Comparison of ENCODE assay signal across 11 cellular contexts in the genomic region with DNA sequence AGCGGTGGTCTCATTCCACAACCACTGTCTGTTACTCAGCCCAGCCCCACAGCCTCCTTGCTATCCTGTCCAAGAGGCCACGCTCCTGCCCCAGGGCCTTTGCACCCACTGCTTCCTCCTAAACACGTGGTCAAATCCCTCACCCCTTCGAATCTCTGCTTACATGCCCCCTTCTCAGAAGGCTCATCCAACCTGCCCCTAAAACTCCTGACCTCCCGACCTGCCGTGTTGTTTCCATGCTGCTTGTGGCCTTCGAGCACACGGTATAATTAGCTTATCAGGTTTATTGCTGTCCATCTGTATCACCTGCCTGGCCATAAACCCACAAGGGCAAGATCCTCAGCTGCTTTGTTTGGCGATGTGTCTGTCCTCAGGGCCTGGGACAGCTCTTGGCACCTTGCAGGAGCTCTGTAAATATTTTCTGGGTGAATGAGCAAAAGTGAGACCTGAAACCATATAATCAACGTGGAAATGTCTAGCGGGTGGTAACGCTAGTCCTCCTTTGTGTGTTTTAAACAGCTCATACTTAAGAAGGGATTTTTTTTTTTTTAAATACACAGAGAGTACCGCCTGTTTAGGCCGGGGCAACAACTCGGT. TPM values are rescaled to one million over a fixed set of nuclear protein-coding genes. Genes with fewer than 3 reads are reported as not detected.
DNase-seq lines count a peak whose midpoint lies in the region; ATAC-seq, FAIRE-seq and TF ChIP-seq lines count a peak whose summit lies in the region.
"Had no signal": no experiment of that assay in that cellular context is flagged by ENCODE, and none has a peak within 500 bp of the region (broad histone marks: within the 10 kb centered on the region; RNA-seq: fewer than 3 reads in every experiment).

No MANE protein-coding gene starts in this region.

- POLR2A ChIA-PET in WTC11 (lab: Charles Lee): no interaction called here

- H3K9me3 Mint-ChIP-seq in WTC11: peaks cover 11% of the 10 kb centered on the region

- no peak overlapping the region for H3K4me3 Mint-ChIP-seq in WTC11
- H3K4me3 Mint-ChIP-seq: brain, H9 had no signal

- CTCF ChIA-PET in WTC11 (lab: Charles Lee): interaction anchor here (1.0 to 1.5 kb wide), 3 partner anchors 26 to 79 kb away, joined by 4 to 7 read pairs (median 5); no protein-coding TSS in a partner anchor

- no peaks in the 10 kb centered on the region for H3K36me3 ChIP-seq in small intestine (ENCODE audit: control insufficient read depth in 2 of 2, insufficient read depth in 2 of 2, low read length in 2 of 2)
- H3K36me3 ChIP-seq: suprapubic skin had no signal

- in situ Hi-C loops in ACHN (cut with HindIII; ENCODE audit: low pct_ligation_motif_present, low pct_unique_long_range_greater_than_20kb, low sequenced_read_pairs): no loop called here

- ATAC-seq in GM19025 (IDR thresholded peaks at IDR 0.05; ENCODE audit: low read depth, unreplicated experiment): peak; percentile 73
- ATAC-seq in HG03378 (IDR thresholded peaks at IDR 0.05; ENCODE audit: unreplicated experiment): peak; percentile 74
- no peak for ATAC-seq in WTC11
- no peak for ATAC-seq in HG03039 (IDR thresholded peaks at IDR 0.05; ENCODE audit: unreplicated experiment)

- no peaks in the 10 kb centered on the region for H3K9me3 ChIP-seq in small intestine (ENCODE audit: control insufficient read depth, low read depth)
- H3K9me3 ChIP-seq: suprapubic skin had no signal

- FAIRE-seq in small intestine (lab: Jason Lieb, UNC): no peak
- FAIRE-seq: G401.6 had no signal

- H3K36me3 Mint-ChIP-seq in WTC11: peaks cover 9% of the 10 kb centered on the region; the same call in 1 of the 2 replicates

- WGBS in small intestine, 3 donors: 37 to 65% (median 46%) methylated on average over 15 of the region's 15 CpGs

- DNase-seq in WTC11 (ENCODE audit: low spot score) (no peak), small intestine (peak; percentile 81), ACHN (no peak), HCEC 1CT (no peak)
- DNase-seq: H9 had no signal

- no peak overlapping the region for H3K4me3 ChIP-seq in small intestine (ENCODE audit: low read depth in 1 of 2, low read length in 2 of 2)
- H3K4me3 ChIP-seq: suprapubic skin had no signal

- no peaks in the 10 kb centered on the region for H3K27me3 Mint-ChIP-seq in WTC11 (ENCODE audit: low read depth)
- H3K27me3 Mint-ChIP-seq: brain had no signal

- H3K4me1 ChIP-seq in small intestine (ENCODE audit: control insufficient read depth in 2 of 2, insufficient read depth in 1 of 2, low read depth in 1 of 2, low read length in 1 of 2): peaks cover 0 to 8% of the 10 kb centered on the region in 2 donors

- no peak for TF ChIP-seq CTCF in WTC11 (IDR thresholded peaks at IDR 0.05)

- peak overlapping the region; percentile 11 to 79 for H3K27ac ChIP-seq in small intestine (ENCODE audit: low read depth in 1 of 2, low read length in 1 of 2)

- H3K4me1 Mint-ChIP-seq in WTC11: peaks cover 48% of the 10 kb centered on the region

- no peaks in the 10 kb centered on the region for H3K27me3 ChIP-seq in small intestine (ENCODE audit: control insufficient read depth in 2 of 2, insufficient read depth in 2 of 2, low read length in 2 of 2)
- H3K27me3 ChIP-seq: suprapubic skin had no signal

- peak overlapping the region; percentile 46 for H3K27ac Mint-ChIP-seq in WTC11

TF ChIP-seq in WTC11, 78 proteins besides CTCF, POLR2A, EP300 and RAD21:
- TF ChIP-seq ERG (CRISPR knock-in tag; IDR thresholded peaks at IDR 0.05) (no peak), NFYB (CRISPR knock-in tag; conservative IDR thresholded peaks at IDR 0.05; ENCODE audit: low read depth) (no peak), GRHL2 (CRISPR knock-in tag; IDR thresholded peaks at IDR 0.05; ENCODE audit: insufficient replicate concordance, severe bottlenecking) (no peak), GTF2I (CRISPR knock-in tag; conservative IDR thresholded peaks at IDR 0.05) (peak; percentile 74)
- TF ChIP-seq, protein P1, sequence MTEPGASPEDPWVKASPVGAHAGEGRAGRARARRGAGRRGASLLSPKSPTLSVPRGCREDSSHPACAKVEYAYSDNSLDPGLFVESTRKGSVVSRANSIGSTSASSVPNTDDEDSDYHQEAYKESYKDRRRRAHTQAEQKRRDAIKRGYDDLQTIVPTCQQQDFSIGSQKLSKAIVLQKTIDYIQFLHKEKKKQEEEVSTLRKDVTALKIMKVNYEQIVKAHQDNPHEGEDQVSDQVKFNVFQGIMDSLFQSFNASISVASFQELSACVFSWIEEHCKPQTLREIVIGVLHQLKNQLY (CRISPR knock-in tag; IDR thresholded peaks at IDR 0.05): no peak
- TF ChIP-seq, protein P2, sequence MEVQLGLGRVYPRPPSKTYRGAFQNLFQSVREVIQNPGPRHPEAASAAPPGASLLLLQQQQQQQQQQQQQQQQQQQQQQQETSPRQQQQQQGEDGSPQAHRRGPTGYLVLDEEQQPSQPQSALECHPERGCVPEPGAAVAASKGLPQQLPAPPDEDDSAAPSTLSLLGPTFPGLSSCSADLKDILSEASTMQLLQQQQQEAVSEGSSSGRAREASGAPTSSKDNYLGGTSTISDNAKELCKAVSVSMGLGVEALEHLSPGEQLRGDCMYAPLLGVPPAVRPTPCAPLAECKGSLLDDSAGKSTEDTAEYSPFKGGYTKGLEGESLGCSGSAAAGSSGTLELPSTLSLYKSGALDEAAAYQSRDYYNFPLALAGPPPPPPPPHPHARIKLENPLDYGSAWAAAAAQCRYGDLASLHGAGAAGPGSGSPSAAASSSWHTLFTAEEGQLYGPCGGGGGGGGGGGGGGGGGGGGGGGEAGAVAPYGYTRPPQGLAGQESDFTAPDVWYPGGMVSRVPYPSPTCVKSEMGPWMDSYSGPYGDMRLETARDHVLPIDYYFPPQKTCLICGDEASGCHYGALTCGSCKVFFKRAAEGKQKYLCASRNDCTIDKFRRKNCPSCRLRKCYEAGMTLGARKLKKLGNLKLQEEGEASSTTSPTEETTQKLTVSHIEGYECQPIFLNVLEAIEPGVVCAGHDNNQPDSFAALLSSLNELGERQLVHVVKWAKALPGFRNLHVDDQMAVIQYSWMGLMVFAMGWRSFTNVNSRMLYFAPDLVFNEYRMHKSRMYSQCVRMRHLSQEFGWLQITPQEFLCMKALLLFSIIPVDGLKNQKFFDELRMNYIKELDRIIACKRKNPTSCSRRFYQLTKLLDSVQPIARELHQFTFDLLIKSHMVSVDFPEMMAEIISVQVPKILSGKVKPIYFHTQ (CRISPR knock-in tag; IDR thresholded peaks at IDR 0.05): no peak
TF ChIP-seq in WTC11: peak in this region for 1.

RNA-seq across cellular contexts. Expression of gene SCARB1, which starts 36.0 kb away (rescaled TPM):
- 68.3 to 71.0 TPM (median 70.8 TPM) in 3 replicates for total RNA-seq in WTC11 (2021)
- polyA plus RNA-seq in small intestine: 100 to 1,000 TPM in 2 of 3 donors, 10 to 100 TPM in 1; 41.9 to 230 (median 181) TPM

Comparison
In these comparisons a context has a peak if more than half of its experiments do, and no peak if none do; other contexts are left out.
1. ATAC-seq: peak in GM19025 (single experiment) and HG03378 (single experiment); none in WTC11 (single experiment) and HG03039 (single experiment).